ENCODE assay signal across 2 cellular contexts in the genomic region with DNA sequence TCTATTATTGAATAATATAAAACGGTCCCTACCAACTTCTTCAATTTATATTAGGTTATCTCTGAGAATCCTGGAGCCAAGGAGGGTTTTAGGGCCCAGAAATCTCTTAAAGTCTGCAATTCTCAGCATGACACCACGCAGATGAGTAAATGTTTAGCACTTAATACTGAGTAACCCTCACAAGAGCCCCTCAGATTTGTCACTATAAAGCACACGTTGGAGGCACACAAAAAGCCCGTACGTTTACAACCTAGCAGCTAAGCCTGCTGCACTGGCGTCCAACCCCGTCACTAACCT.
TF ChIP-seq lines count a peak whose summit lies in the region.

No MANE protein-coding gene starts in this region.

TF ChIP-seq in A549, 52 proteins besides CTCF, POLR2A, EP300 and RAD21 (continued from another document):
- TF ChIP-seq FOSL2 (IDR thresholded peaks at IDR 0.05) (no peak), FOSL2 (CRISPR knock-in tag; IDR thresholded peaks at IDR 0.05) (no peak), CHD2 (IDR thresholded peaks at IDR 0.05; ENCODE audit: low read length, partially characterized antibody) (no peak), HOXB13 (CRISPR knock-in tag; IDR thresholded peaks at IDR 0.05; ENCODE audit: low read depth) (no peak), SMC3 (IDR thresholded peaks at IDR 0.05) (no peak), RARB (CRISPR knock-in tag; IDR thresholded peaks at IDR 0.05) (no peak), KDM1A (IDR thresholded peaks at IDR 0.05; ENCODE audit: low read depth) (no peak), HEYL (CRISPR knock-in tag; IDR thresholded peaks at IDR 0.05) (no peak), RCOR1 (IDR thresholded peaks at IDR 0.05; ENCODE audit: low read depth, low read length) (no peak), MAZ (IDR thresholded peaks at IDR 0.05; ENCODE audit: borderline replicate concordance, low read depth, low read length) (no peak), HDAC2 (IDR thresholded peaks at IDR 0.05) (no peak), CHD4 (IDR thresholded peaks at IDR 0.05; ENCODE audit: borderline replicate concordance) (no peak), RFX5 (IDR thresholded peaks at IDR 0.05) (no peak)
- TF ChIP-seq, protein P1, sequence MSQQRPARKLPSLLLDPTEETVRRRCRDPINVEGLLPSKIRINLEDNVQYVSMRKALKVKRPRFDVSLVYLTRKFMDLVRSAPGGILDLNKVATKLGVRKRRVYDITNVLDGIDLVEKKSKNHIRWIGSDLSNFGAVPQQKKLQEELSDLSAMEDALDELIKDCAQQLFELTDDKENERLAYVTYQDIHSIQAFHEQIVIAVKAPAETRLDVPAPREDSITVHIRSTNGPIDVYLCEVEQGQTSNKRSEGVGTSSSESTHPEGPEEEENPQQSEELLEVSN (IDR thresholded peaks at IDR 0.05; ENCODE audit: borderline replicate concordance, low read depth) = no peak
TF ChIP-seq in A549: peak in this region for 0.

TF ChIP-seq in liver, 16 proteins besides CTCF, POLR2A, EP300 and RAD21 (continued from another document):
- TF ChIP-seq, protein P2, sequence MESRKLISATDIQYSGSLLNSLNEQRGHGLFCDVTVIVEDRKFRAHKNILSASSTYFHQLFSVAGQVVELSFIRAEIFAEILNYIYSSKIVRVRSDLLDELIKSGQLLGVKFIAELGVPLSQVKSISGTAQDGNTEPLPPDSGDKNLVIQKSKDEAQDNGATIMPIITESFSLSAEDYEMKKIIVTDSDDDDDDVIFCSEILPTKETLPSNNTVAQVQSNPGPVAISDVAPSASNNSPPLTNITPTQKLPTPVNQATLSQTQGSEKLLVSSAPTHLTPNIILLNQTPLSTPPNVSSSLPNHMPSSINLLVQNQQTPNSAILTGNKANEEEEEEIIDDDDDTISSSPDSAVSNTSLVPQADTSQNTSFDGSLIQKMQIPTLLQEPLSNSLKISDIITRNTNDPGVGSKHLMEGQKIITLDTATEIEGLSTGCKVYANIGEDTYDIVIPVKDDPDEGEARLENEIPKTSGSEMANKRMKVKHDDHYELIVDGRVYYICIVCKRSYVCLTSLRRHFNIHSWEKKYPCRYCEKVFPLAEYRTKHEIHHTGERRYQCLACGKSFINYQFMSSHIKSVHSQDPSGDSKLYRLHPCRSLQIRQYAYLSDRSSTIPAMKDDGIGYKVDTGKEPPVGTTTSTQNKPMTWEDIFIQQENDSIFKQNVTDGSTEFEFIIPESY (IDR thresholded peaks at IDR 0.05) = no peak
- TF ChIP-seq SP1 (IDR thresholded peaks at IDR 0.05) = no peak
- no peak for TF ChIP-seq NR2F2 (IDR thresholded peaks at IDR 0.05)
- no peak for TF ChIP-seq GABPA (IDR thresholded peaks at IDR 0.05 in 1 of 2, conservative IDR thresholded peaks at IDR 0.05 in 1 of 2)
- TF ChIP-seq TAF1 (conservative IDR thresholded peaks at IDR 0.05) = no peak
- TF ChIP-seq, protein P3, sequence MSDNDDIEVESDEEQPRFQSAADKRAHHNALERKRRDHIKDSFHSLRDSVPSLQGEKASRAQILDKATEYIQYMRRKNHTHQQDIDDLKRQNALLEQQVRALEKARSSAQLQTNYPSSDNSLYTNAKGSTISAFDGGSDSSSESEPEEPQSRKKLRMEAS (IDR thresholded peaks at IDR 0.05) = no peak
- TF ChIP-seq RXRA (IDR thresholded peaks at IDR 0.05) = no peak
- TF ChIP-seq, protein P4, sequence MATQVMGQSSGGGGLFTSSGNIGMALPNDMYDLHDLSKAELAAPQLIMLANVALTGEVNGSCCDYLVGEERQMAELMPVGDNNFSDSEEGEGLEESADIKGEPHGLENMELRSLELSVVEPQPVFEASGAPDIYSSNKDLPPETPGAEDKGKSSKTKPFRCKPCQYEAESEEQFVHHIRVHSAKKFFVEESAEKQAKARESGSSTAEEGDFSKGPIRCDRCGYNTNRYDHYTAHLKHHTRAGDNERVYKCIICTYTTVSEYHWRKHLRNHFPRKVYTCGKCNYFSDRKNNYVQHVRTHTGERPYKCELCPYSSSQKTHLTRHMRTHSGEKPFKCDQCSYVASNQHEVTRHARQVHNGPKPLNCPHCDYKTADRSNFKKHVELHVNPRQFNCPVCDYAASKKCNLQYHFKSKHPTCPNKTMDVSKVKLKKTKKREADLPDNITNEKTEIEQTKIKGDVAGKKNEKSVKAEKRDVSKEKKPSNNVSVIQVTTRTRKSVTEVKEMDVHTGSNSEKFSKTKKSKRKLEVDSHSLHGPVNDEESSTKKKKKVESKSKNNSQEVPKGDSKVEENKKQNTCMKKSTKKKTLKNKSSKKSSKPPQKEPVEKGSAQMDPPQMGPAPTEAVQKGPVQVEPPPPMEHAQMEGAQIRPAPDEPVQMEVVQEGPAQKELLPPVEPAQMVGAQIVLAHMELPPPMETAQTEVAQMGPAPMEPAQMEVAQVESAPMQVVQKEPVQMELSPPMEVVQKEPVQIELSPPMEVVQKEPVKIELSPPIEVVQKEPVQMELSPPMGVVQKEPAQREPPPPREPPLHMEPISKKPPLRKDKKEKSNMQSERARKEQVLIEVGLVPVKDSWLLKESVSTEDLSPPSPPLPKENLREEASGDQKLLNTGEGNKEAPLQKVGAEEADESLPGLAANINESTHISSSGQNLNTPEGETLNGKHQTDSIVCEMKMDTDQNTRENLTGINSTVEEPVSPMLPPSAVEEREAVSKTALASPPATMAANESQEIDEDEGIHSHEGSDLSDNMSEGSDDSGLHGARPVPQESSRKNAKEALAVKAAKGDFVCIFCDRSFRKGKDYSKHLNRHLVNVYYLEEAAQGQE (IDR thresholded peaks at IDR 0.05) = no peak
- TF ChIP-seq, protein P5, sequence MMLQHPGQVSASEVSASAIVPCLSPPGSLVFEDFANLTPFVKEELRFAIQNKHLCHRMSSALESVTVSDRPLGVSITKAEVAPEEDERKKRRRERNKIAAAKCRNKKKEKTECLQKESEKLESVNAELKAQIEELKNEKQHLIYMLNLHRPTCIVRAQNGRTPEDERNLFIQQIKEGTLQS (IDR thresholded peaks at IDR 0.05) = no peak
